In genomic region chr14:22849212-22849819, GRCh38 we compare ENCODE assay signal across 1 cellular context.
TF ChIP-seq lines count a peak whose summit lies in the region.

No MANE protein-coding gene starts in this region.

TF ChIP-seq in K562, 482 proteins besides CTCF, POLR2A, EP300 and RAD21:
- TF ChIP-seq HMGXB4 (CRISPR knock-in tag; IDR thresholded peaks at IDR 0.05): no peak
- 0 out of 2 replicates have a peak, but pooled peaks have one; percentile 30 for TF ChIP-seq ZBTB33 (CRISPR knock-in tag; IDR thresholded peaks at IDR 0.05)
